In the genomic region with DNA sequence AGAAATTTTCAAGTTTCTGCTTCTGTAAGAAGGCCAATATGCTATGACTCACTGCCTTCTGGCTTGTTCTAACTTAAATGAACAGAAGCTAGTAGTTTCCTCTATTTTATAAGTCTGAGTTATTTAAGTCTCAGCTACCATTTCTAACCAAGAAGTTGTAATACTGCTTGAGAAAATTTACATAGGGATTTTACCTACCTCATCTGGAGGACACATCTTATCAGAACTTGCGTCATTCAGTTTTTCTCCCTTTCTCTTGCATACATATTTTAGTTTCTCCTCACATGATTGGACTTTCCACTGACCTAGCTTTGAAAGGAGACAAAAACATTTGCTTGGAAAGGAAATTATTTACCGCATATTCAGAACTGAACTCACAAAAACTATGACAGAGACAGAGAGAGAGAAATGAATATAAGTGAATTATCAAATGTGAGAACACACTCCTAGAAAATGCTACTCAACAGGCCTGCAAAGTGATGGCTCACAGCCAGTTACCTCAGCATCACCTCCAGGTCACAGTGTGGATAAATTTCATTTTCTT, we compare ENCODE assay signal across 9 cellular contexts. TPM values are rescaled to one million over a fixed set of nuclear protein-coding genes. Genes with fewer than 3 reads are reported as not detected.
DNase-seq lines count a peak whose midpoint lies in the region; ATAC-seq, FAIRE-seq and TF ChIP-seq lines count a peak whose summit lies in the region.
"Had no signal": no experiment of that assay in that cellular context is flagged by ENCODE, and none has a peak within 500 bp of the region (broad histone marks: within the 10 kb centered on the region; RNA-seq: fewer than 3 reads in every experiment).

No MANE protein-coding gene starts in this region.

- H3K27me3 Mint-ChIP-seq in CD4-positive, CD25-positive, alpha-beta regulatory T cell, result no peaks in the 10 kb centered on the region
- no peaks in the 10 kb centered on the region for H3K27me3 Mint-ChIP-seq in glutamatergic neuron (ENCODE audit: unreplicated experiment)

- H3K27ac ChIP-seq in CD4-positive, CD25-positive, alpha-beta regulatory T cell (ENCODE audit: insufficient read depth, low read length, poor library complexity, severe bottlenecking), result no peak overlapping the region

- H3K36me3 Mint-ChIP-seq in CD4-positive, CD25-positive, alpha-beta regulatory T cell, result peaks cover 69% of the 10 kb centered on the region
- H3K36me3 Mint-ChIP-seq in glutamatergic neuron (ENCODE audit: unreplicated experiment), result no peaks in the 10 kb centered on the region

- H3K9me3 Mint-ChIP-seq in CD4-positive, CD25-positive, alpha-beta regulatory T cell, result peaks cover 0 to 2% (median 0%) of the 10 kb centered on the region in 7 donors
- no peaks in the 10 kb centered on the region for H3K9me3 Mint-ChIP-seq in glutamatergic neuron (ENCODE audit: unreplicated experiment)

- peaks cover 11 to 30% (median 13%) of the 10 kb centered on the region in 4 donors for H3K4me1 Mint-ChIP-seq in CD4-positive, CD25-positive, alpha-beta regulatory T cell
- H3K4me1 Mint-ChIP-seq in glutamatergic neuron (ENCODE audit: low read depth, unreplicated experiment), result peaks cover 4% of the 10 kb centered on the region

- FAIRE-seq in urothelium cell line (lab: Jason Lieb, UNC), result no peak
- FAIRE-seq: endometrium had no signal

- no peaks in the 10 kb centered on the region for H3K4me1 ChIP-seq in CD4-positive, CD25-positive, alpha-beta regulatory T cell (ENCODE audit: control insufficient read depth, insufficient read depth, low read length, poor library complexity, severe bottlenecking)

- H3K27ac Mint-ChIP-seq in CD4-positive, CD25-positive, alpha-beta regulatory T cell, result peak overlapping the region; percentile 6 to 39 (median 17)
- H3K27ac Mint-ChIP-seq in glutamatergic neuron (ENCODE audit: unreplicated experiment), result no peak overlapping the region

- no peak overlapping the region for H3K4me3 Mint-ChIP-seq in CD4-positive, CD25-positive, alpha-beta regulatory T cell
- no peak overlapping the region for H3K4me3 Mint-ChIP-seq in glutamatergic neuron (ENCODE audit: unreplicated experiment)

- H3K9me3 ChIP-seq in CD4-positive, CD25-positive, alpha-beta regulatory T cell (ENCODE audit: control insufficient read depth in 2 of 2, low read length in 2 of 2), result no peaks in the 10 kb centered on the region

- TF ChIP-seq CTCF in cardiac fibroblast (IDR thresholded peaks at IDR 0.05; ENCODE audit: low read depth, low read length), result no peak
- TF ChIP-seq CTCF in glutamatergic neuron (IDR thresholded peaks at IDR 0.05; ENCODE audit: partially characterized antibody, unreplicated experiment), result no peak

- H3K36me3 ChIP-seq in CD4-positive, CD25-positive, alpha-beta regulatory T cell (ENCODE audit: control insufficient read depth, insufficient read depth, low read length), result peaks cover 67% of the 10 kb centered on the region

- ATAC-seq in CD4-positive, CD25-positive, alpha-beta regulatory T cell (ENCODE audit: low read depth in 2 of 2), result peak in 1 of 2 donors; percentile 42
- ATAC-seq in GM19395 (IDR thresholded peaks at IDR 0.05; ENCODE audit: unreplicated experiment) (peak; percentile 91), HG03139 (IDR thresholded peaks at IDR 0.05; ENCODE audit: unreplicated experiment) (peak; percentile 60)

- H3K27me3 ChIP-seq in CD4-positive, CD25-positive, alpha-beta regulatory T cell (ENCODE audit: control insufficient read depth, insufficient read depth, low read length), result no peaks in the 10 kb centered on the region

- H3K4me3 ChIP-seq in CD4-positive, CD25-positive, alpha-beta regulatory T cell (ENCODE audit: low read depth, low read length), result no peak overlapping the region
- H3K4me3 ChIP-seq in cardiac fibroblast (replicated peaks in 1 of 2; ENCODE audit: low read depth in 2 of 2, low read length in 2 of 2), result no peak overlapping the region

- DNase-seq in CD4-positive, CD25-positive, alpha-beta regulatory T cell, result peak in 1 of 3 donors; percentile 45
- peak; percentile 56 to 66 for DNase-seq in cardiac fibroblast (ENCODE audit: low read depth in 2 of 2)
- DNase-seq in HuH-7.5 (ENCODE audit: low spot score), result no peak
- DNase-seq in NCI-H345 treated with DMSO at 0.1 percent for 48 hours (lab: John Stamatoyannopoulos, UW; ENCODE audit: unreplicated experiment), result no peak
- no peak for DNase-seq in urothelium cell line (ENCODE audit: low spot score)
- DNase-seq in glutamatergic neuron, result no peak

RNA-seq across cellular contexts. Expression of a gene that starts 25.4 kb away (rescaled TPM):
- total RNA-seq in CD4-positive, CD25-positive, alpha-beta regulatory T cell, result 44.8 TPM
- polyA plus RNA-seq in CD4-positive, CD25-positive, alpha-beta regulatory T cell, result 10 to 100 TPM; 24.8 to 43.4 (median 41.0) TPM
- 0.42 TPM for total RNA-seq in glutamatergic neuron (ENCODE audit: unreplicated experiment)

Comparison
In these comparisons a context has a peak if more than half of its experiments do, and no peak if none do; other contexts are left out.
1. DNase-seq: peak in cardiac fibroblast (2 of 2); none in HuH-7.5 (single experiment), NCI-H345 treated with DMSO at 0.1 percent for 48 hours (single experiment), urothelium cell line (single experiment) and glutamatergic neuron (single experiment).
2. RNA of a gene that starts 25.4 kb away (total RNA-seq): 44.8 TPM in CD4-positive, CD25-positive, alpha-beta regulatory T cell (single experiment); 0.42 TPM in glutamatergic neuron (single experiment); every median in the first group is over 10 times any median in the second.